In the genomic region with DNA sequence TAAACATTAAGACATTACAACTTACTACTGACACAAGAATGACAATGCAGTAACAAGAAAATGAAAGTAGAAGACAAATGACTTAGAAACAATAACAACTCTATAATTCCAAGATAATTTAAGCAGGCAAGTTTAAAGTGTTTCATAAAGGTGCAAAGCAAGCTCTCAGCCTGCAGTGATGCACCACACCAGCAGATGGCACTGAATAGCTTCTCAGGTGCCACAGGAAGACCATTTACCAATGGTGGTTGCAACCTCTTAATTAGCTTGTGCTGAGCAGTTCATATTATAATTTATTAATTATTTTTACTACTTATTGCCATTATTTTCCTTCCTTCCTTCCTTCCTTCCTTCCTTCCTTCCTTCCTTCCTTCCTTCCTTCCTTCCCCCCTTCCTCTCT, we compare ENCODE assay signal across 8 cellular contexts.
A peak's percentile ranks its signal among the peaks of the same experiment; 100 is the strongest.
DNase-seq lines count a peak whose midpoint lies in the region; ATAC-seq, FAIRE-seq and TF ChIP-seq lines count a peak whose summit lies in the region.

No MANE protein-coding gene starts in this region.

- H3K9ac ChIP-seq in IMR-90 (ENCODE audit: low read depth, low read length), result no peak overlapping the region

- H2BK15ac ChIP-seq in IMR-90 (ENCODE audit: low read depth, low read length), result no peak overlapping the region

- no peaks in the 10 kb centered on the region for H3K79me1 ChIP-seq in IMR-90 (ENCODE audit: low read depth in 1 of 2, low read length in 2 of 2)

- H2AFZ ChIP-seq in IMR-90 (replicated peaks; ENCODE audit: low read length, poor library complexity), result no peak overlapping the region

- H3K4me1 ChIP-seq in IMR-90 (ENCODE audit: control insufficient read depth, insufficient read depth, low read length), result no peaks in the 10 kb centered on the region
- H3K4me1 ChIP-seq in Peyer's patch, result no peaks in the 10 kb centered on the region

- H3K4me2 ChIP-seq in IMR-90 (ENCODE audit: low read depth, low read length), result no peak overlapping the region

- POLR2A ChIA-PET in IMR-90 (lab: Charles Lee; ENCODE audit: unreplicated experiment), result no interaction called here

- H3K4ac ChIP-seq in IMR-90 (ENCODE audit: low read depth, low read length), result no peak overlapping the region

- no peak overlapping the region for H2BK5ac ChIP-seq in IMR-90 (ENCODE audit: low read depth, low read length, poor library complexity, severe bottlenecking)

- no peaks in the 10 kb centered on the region for H4K20me1 ChIP-seq in IMR-90 (ENCODE audit: insufficient read depth, low read length)

- ATAC-seq in Right ventricle myocardium superior (ENCODE audit: poor library complexity) (no peak), left ventricle myocardium superior (no peak), IMR-90 (ENCODE audit: low read depth) (peak; percentile 76), sciatic nerve (no peak)

- TF ChIP-seq CTCF in IMR-90 (conservative IDR thresholded peaks at IDR 0.05; ENCODE audit: low read depth, low read length), result peak; percentile 70
- peak in 5 of 6 experiments; percentile 8 to 80 (median 73) for TF ChIP-seq CTCF in Peyer's patch (IDR thresholded peaks at IDR 0.05)
- peak; percentile 81 for TF ChIP-seq CTCF in cardiac fibroblast (IDR thresholded peaks at IDR 0.05; ENCODE audit: low read depth, low read length)

- BruUV-seq in IMR-90 (replicated peaks; lab: Mats Ljungman, UMichigan), result no TSS peak

- dilution Hi-C loops in IMR-90 (cut with HindIII; ENCODE audit: low sequenced_read_pairs, unreplicated experiment), result no loop called here

- no peak overlapping the region for H2AK9ac ChIP-seq in IMR-90 (replicated peaks; ENCODE audit: low read depth, low read length, poor library complexity)

- H2AK5ac ChIP-seq in IMR-90 (ENCODE audit: low read depth, low read length), result no peak overlapping the region

- in situ Hi-C loops in IMR-90 (cut with MboI; ENCODE audit: low sequenced_read_pairs), result no loop called here

- H4K91ac ChIP-seq in IMR-90 (ENCODE audit: insufficient read depth, low read depth, low read length), result no peak overlapping the region

- no peak overlapping the region for H3K18ac ChIP-seq in IMR-90 (ENCODE audit: low read depth, low read length)

- H3K27ac ChIP-seq in IMR-90 (ENCODE audit: insufficient read depth, low read length) (no peak overlapping the region), Peyer's patch (no peak overlapping the region)

- H4K5ac ChIP-seq in IMR-90 (ENCODE audit: low read depth, low read length), result no peak overlapping the region

- H3K4me3 ChIP-seq in IMR-90 (ENCODE audit: insufficient read depth, low read depth, low read length), result no peak overlapping the region
- no peak overlapping the region for H3K4me3 ChIP-seq in Peyer's patch
- no peak overlapping the region for H3K4me3 ChIP-seq in cardiac fibroblast (replicated peaks in 1 of 2; ENCODE audit: low read depth in 2 of 2, low read length in 2 of 2)

- no peak overlapping the region for H4K8ac ChIP-seq in IMR-90 (ENCODE audit: low read depth in 2 of 2, low read length in 2 of 2)

- no peaks in the 10 kb centered on the region for H3K36me3 ChIP-seq in IMR-90 (ENCODE audit: control insufficient read depth, insufficient read depth, low read length)
- no peaks in the 10 kb centered on the region for H3K36me3 ChIP-seq in Peyer's patch

- intact Hi-C loops in Right ventricle myocardium superior (cut with DNase I), result no loop called here
- intact Hi-C loops in left ventricle myocardium superior (cut with micrococcal nuclease), result no loop called here
- intact Hi-C loops in IMR-90 (cut with micrococcal nuclease), result no loop called here
- intact Hi-C loops in sciatic nerve (cut with DNase I), result no loop called here

- no peaks in the 10 kb centered on the region for H3K9me1 ChIP-seq in IMR-90 (ENCODE audit: insufficient read depth, low read length)

- FAIRE-seq in urothelium cell line (lab: Jason Lieb, UNC), result no peak

- H3K56ac ChIP-seq in IMR-90 (ENCODE audit: extremely low read depth, insufficient read depth, low read length), result no peak overlapping the region

- peak; percentile 62 for TF ChIP-seq RAD21 in IMR-90 (IDR thresholded peaks at IDR 0.05; ENCODE audit: low read length)

- H3K27me3 ChIP-seq in IMR-90 (ENCODE audit: control insufficient read depth, insufficient read depth, low read length), result no peaks in the 10 kb centered on the region
- H3K27me3 ChIP-seq in Peyer's patch, result no peaks in the 10 kb centered on the region

- H3K9me3 ChIP-seq in IMR-90 (ENCODE audit: control insufficient read depth, insufficient read depth, low read length) (no peaks in the 10 kb centered on the region), Peyer's patch (no peaks in the 10 kb centered on the region)

- H3K14ac ChIP-seq in IMR-90 (replicated peaks; ENCODE audit: low read depth, low read length), result no peak overlapping the region

- no peak overlapping the region for H3K23ac ChIP-seq in IMR-90 (ENCODE audit: low read depth, low read length)

- CTCF ChIA-PET in IMR-90 (lab: Yijun Ruan, JAX), result interaction anchor here (0.7 to 1.1 kb wide), 4 partner anchors 8 to 24 kb away, joined by 3 to 5 read pairs (median 4); no protein-coding TSS in a partner anchor

- TF ChIP-seq POLR2A in IMR-90 (IDR thresholded peaks at IDR 0.05; ENCODE audit: low read depth, low read length), result no peak
- no peak for TF ChIP-seq POLR2A in Peyer's patch (IDR thresholded peaks at IDR 0.05)

- no peak overlapping the region for H2BK20ac ChIP-seq in IMR-90 (ENCODE audit: low read depth, low read length)

- no peak overlapping the region for H2BK120ac ChIP-seq in IMR-90 (ENCODE audit: low read depth, low read length)

- DNase-seq in Right ventricle myocardium superior (peak; percentile 36), left ventricle myocardium superior (no peak), IMR-90 (peak; percentile 49), Peyer's patch (peak in 1 of 3 donors; percentile 82), cardiac fibroblast (ENCODE audit: low read depth in 2 of 2) (peak; percentile 55 to 59), lung microvascular endothelial cell (ENCODE audit: low read depth in 2 of 2) (peak; percentile 50 to 63), urothelium cell line (ENCODE audit: low spot score) (peak; percentile 66), sciatic nerve (ENCODE audit: low spot score) (no peak)

TF ChIP-seq in IMR-90, 13 proteins besides CTCF, POLR2A, EP300 and RAD21:
- TF ChIP-seq CEBPB (IDR thresholded peaks at IDR 0.05; ENCODE audit: low read depth, low read length), result no peak
- TF ChIP-seq SMC3 (IDR thresholded peaks at IDR 0.05; ENCODE audit: low read depth, low read length), result peak; percentile 49

Comparison
In these comparisons a context has a peak if more than half of its experiments do, and no peak if none do; other contexts are left out.
1. DNase-seq: peak in Right ventricle myocardium superior (single experiment), IMR-90 (single experiment), cardiac fibroblast (2 of 2), lung microvascular endothelial cell (2 of 2) and urothelium cell line (single experiment); none in left ventricle myocardium superior (single experiment) and sciatic nerve (single experiment).
2. Peak in every context shown above with its lines, with median percentiles within 50 percentile points of each other: CTCF ChIP-seq.